ENCODE assay signal across 14 cellular contexts in genomic region chr1:28058971-28059878, GRCh38. TPM values are rescaled to one million over a fixed set of nuclear protein-coding genes. Genes with fewer than 3 reads are reported as not detected.
DNase-seq lines count a peak whose midpoint lies in the region; ATAC-seq, FAIRE-seq and TF ChIP-seq lines count a peak whose summit lies in the region.
"Had no signal": no experiment of that assay in that cellular context is flagged by ENCODE, and none has a peak within 500 bp of the region (broad histone marks: within the 10 kb centered on the region; RNA-seq: fewer than 3 reads in every experiment).

No MANE protein-coding gene starts in this region.

- peaks cover 26% of the 10 kb centered on the region for H3K36me3 Mint-ChIP-seq in activated CD4-positive, alpha-beta T cell treated with anti-CD3 and anti-CD28 coated beads, Interleukin-2, amount 10 ng/mL, durations not matched to agents 24 days and 14 days (ENCODE audit: low read depth)
- peaks cover 5% of the 10 kb centered on the region for H3K36me3 Mint-ChIP-seq in IgD-negative memory B cell
- H3K36me3 Mint-ChIP-seq in astrocyte (ENCODE audit: low read depth, unreplicated experiment), result peaks cover 2% of the 10 kb centered on the region

- intact Hi-C loops in activated CD4-positive, alpha-beta T cell treated with anti-CD3 and anti-CD28 coated beads, Interleukin-2, amount 10 ng/mL, durations not matched to agents 24 days and 14 days (cut with micrococcal nuclease), result no loop called here
- intact Hi-C loops in pancreas (cut with DNase I) (no loop called here), heart right ventricle (cut with DNase I) (no loop called here)

- H3K4me1 ChIP-seq in astrocyte (ENCODE audit: insufficient read depth, low read length) (peaks cover 3% of the 10 kb centered on the region), pancreas (peaks cover 14 to 15% (median 14%) of the 10 kb centered on the region in 3 donors), heart right ventricle (peaks cover 0 to 48% (median 10%) of the 10 kb centered on the region in 9 donors), smooth muscle cell (ENCODE audit: low read depth) (no peaks in the 10 kb centered on the region)
- H3K4me1 ChIP-seq: uterus had no signal

- H3K4me2 ChIP-seq in astrocyte (ENCODE audit: low read length) (no peak overlapping the region), smooth muscle cell (no peak overlapping the region)

- H3K9ac ChIP-seq in astrocyte (ENCODE audit: low read length) (no peak overlapping the region), smooth muscle cell (ENCODE audit: low read depth) (no peak overlapping the region)

- H3K36me3 ChIP-seq in astrocyte (ENCODE audit: insufficient read depth, low read length), result no peaks in the 10 kb centered on the region
- no peaks in the 10 kb centered on the region for H3K36me3 ChIP-seq in pancreas
- H3K36me3 ChIP-seq in heart right ventricle, result peaks cover 0 to 20% (median 0%) of the 10 kb centered on the region in 9 donors
- H3K36me3 ChIP-seq in smooth muscle cell (ENCODE audit: low read depth), result no peaks in the 10 kb centered on the region
- H3K36me3 ChIP-seq: uterus had no signal

- WGBS in pancreas, 2 donors, result 86% methylated on average over 8 of the region's 8 CpGs
- 95 to 96% methylated on average over 8 of the region's 8 CpGs for WGBS in heart right ventricle, 2 donors
- WGBS in smooth muscle cell (ENCODE audit: low lambda C conversion rate), result 97% methylated on average over 8 of the region's 8 CpGs

- peak overlapping the region; percentile 79 for H3K27ac Mint-ChIP-seq in activated CD4-positive, alpha-beta T cell treated with anti-CD3 and anti-CD28 coated beads, Interleukin-2, amount 10 ng/mL, durations not matched to agents 24 days and 14 days
- H3K27ac Mint-ChIP-seq in IgD-negative memory B cell, result peak overlapping the region in 2 of 3 donors; percentile 46 to 63
- H3K27ac Mint-ChIP-seq in astrocyte (ENCODE audit: unreplicated experiment), result no peak overlapping the region

- H3K4me3 ChIP-seq in astrocyte (ENCODE audit: insufficient read depth, low read depth, low read length), result no peak overlapping the region
- H3K4me3 ChIP-seq in pancreas, result no peak overlapping the region
- no peak overlapping the region for H3K4me3 ChIP-seq in heart right ventricle
- no peak overlapping the region for H3K4me3 ChIP-seq in smooth muscle cell
- H3K4me3 ChIP-seq: uterus had no signal

- H2AFZ ChIP-seq in astrocyte (ENCODE audit: low read depth, low read length) (no peak overlapping the region), smooth muscle cell (ENCODE audit: low read depth) (no peak overlapping the region)

- peaks cover 6% of the 10 kb centered on the region for H3K9me3 Mint-ChIP-seq in activated CD4-positive, alpha-beta T cell treated with anti-CD3 and anti-CD28 coated beads, Interleukin-2, amount 10 ng/mL, durations not matched to agents 24 days and 14 days
- no peaks in the 10 kb centered on the region for H3K9me3 Mint-ChIP-seq in IgD-negative memory B cell
- no peaks in the 10 kb centered on the region for H3K9me3 Mint-ChIP-seq in astrocyte (ENCODE audit: unreplicated experiment)

- H3K79me2 ChIP-seq in astrocyte (ENCODE audit: insufficient read depth, low read length) (peaks cover 57% of the 10 kb centered on the region), smooth muscle cell (ENCODE audit: low read depth) (peaks cover 58% of the 10 kb centered on the region)

- H3K27ac ChIP-seq in astrocyte (ENCODE audit: low read depth, low read length) (no peak overlapping the region), pancreas (no peak overlapping the region), heart right ventricle (no peak overlapping the region), smooth muscle cell (ENCODE audit: low read depth) (no peak overlapping the region)
- H3K27ac ChIP-seq: uterus had no signal

- H4K20me1 ChIP-seq in astrocyte (ENCODE audit: insufficient read depth, low read length), result peaks cover 6% of the 10 kb centered on the region
- H4K20me1 ChIP-seq in smooth muscle cell (ENCODE audit: low read depth), result peaks cover 32% of the 10 kb centered on the region

- H3K4me1 Mint-ChIP-seq in activated CD4-positive, alpha-beta T cell treated with anti-CD3 and anti-CD28 coated beads, Interleukin-2, amount 10 ng/mL, durations not matched to agents 24 days and 14 days, result peaks cover 40% of the 10 kb centered on the region
- H3K4me1 Mint-ChIP-seq in IgD-negative memory B cell (peaks cover 15 to 27% (median 26%) of the 10 kb centered on the region in 3 donors), astrocyte (ENCODE audit: low read depth, unreplicated experiment) (peaks cover 10% of the 10 kb centered on the region)

- H3K9me3 ChIP-seq in astrocyte (ENCODE audit: insufficient read depth, low read depth, low read length) (no peaks in the 10 kb centered on the region), pancreas (no peaks in the 10 kb centered on the region), heart right ventricle (no peaks in the 10 kb centered on the region), smooth muscle cell (replicated peaks; ENCODE audit: low read depth) (no peaks in the 10 kb centered on the region)
- H3K9me3 ChIP-seq: uterus had no signal

- no peaks in the 10 kb centered on the region for H3K27me3 Mint-ChIP-seq in activated CD4-positive, alpha-beta T cell treated with anti-CD3 and anti-CD28 coated beads, Interleukin-2, amount 10 ng/mL, durations not matched to agents 24 days and 14 days
- no peaks in the 10 kb centered on the region for H3K27me3 Mint-ChIP-seq in IgD-negative memory B cell
- H3K27me3 Mint-ChIP-seq in astrocyte (ENCODE audit: low read depth, unreplicated experiment), result no peaks in the 10 kb centered on the region

- no peak for DNase-seq in activated CD4-positive, alpha-beta T cell treated with anti-CD3 and anti-CD28 coated beads, Interleukin-2, amount 10 ng/mL, durations not matched to agents 24 days and 14 days
- no peak for DNase-seq in activated CD4-positive, alpha-beta T cell treated with anti-CD3 and anti-CD28 coated beads for 48 hours
- DNase-seq in astrocyte (ENCODE audit: low read depth) (no peak), pancreas (no peak), heart right ventricle (no peak), smooth muscle cell (lab: John Stamatoyannopoulos, UW; ENCODE audit: unreplicated experiment) (no peak), foreskin melanocyte (no peak)
- DNase-seq: dermis blood vessel endothelial cell, Kasumi-1, left cardiac atrium, NCI-H2171 treated with DMSO at 0.1 percent for 48 hours, uterus had no signal

- ATAC-seq in pancreas, result peak in 3 of 4 donors; percentile 26 to 40 (median 33)
- ATAC-seq in heart right ventricle, result no peak
- ATAC-seq: left cardiac atrium had no signal

- H3K27me3 ChIP-seq in astrocyte (ENCODE audit: insufficient read depth, low read length), result no peaks in the 10 kb centered on the region
- H3K27me3 ChIP-seq in pancreas, result no peaks in the 10 kb centered on the region
- H3K27me3 ChIP-seq in heart right ventricle, result no peaks in the 10 kb centered on the region
- H3K27me3 ChIP-seq in smooth muscle cell (ENCODE audit: low read depth), result no peaks in the 10 kb centered on the region
- H3K27me3 ChIP-seq: uterus had no signal

- TF ChIP-seq CTCF in astrocyte (IDR thresholded peaks at IDR 0.05; ENCODE audit: insufficient read depth, low read depth, low read length) (no peak), pancreas (IDR thresholded peaks at IDR 0.05) (no peak), heart right ventricle (IDR thresholded peaks at IDR 0.05) (no peak), smooth muscle cell (IDR thresholded peaks at IDR 0.05; ENCODE audit: borderline replicate concordance, insufficient read depth, poor library complexity, severe bottlenecking) (no peak)

- H3F3A ChIP-seq in smooth muscle cell (ENCODE audit: low read depth), result no peaks in the 10 kb centered on the region

- FAIRE-seq in astrocyte (lab: Jason Lieb, UNC) (peak; percentile 5), pancreas (lab: Jason Lieb, UNC) (no peak)
- FAIRE-seq: TTC549 had no signal

- H3K4me3 Mint-ChIP-seq in activated CD4-positive, alpha-beta T cell treated with anti-CD3 and anti-CD28 coated beads, Interleukin-2, amount 10 ng/mL, durations not matched to agents 24 days and 14 days, result peak overlapping the region; percentile 4
- H3K4me3 Mint-ChIP-seq in IgD-negative memory B cell (peak overlapping the region in 3 of 4 donors; percentile 1 to 14 (median 4)), astrocyte (ENCODE audit: unreplicated experiment) (no peak overlapping the region)

RNA-seq across cellular contexts. Expression of gene EYA3, which starts 29.2 kb away (rescaled TPM):
- total RNA-seq in activated CD4-positive, alpha-beta T cell treated with anti-CD3 and anti-CD28 coated beads, Interleukin-2, amount 10 ng/mL, durations not matched to agents 24 days and 14 days, result 32.9 and 34.7 TPM in 2 replicates
- polyA plus RNA-seq in IgD-negative memory B cell, result 5.8 TPM
- 22.1 and 23.7 TPM in 2 replicates for total RNA-seq in astrocyte
- total RNA-seq in pancreas, result 10 to 100 TPM in 2 of 6 donors, 1 to 10 TPM in 4; 6.0 to 14.6 (median 8.3) TPM
- 1 to 10 TPM; 3.4 to 4.6 TPM for polyA plus RNA-seq in pancreas
- total RNA-seq in heart right ventricle, result 10 to 100 TPM; 15.2 to 22.1 (median 17.7) TPM
- polyA plus RNA-seq in heart right ventricle, result 1 to 10 TPM; 3.6 to 9.3 TPM
- 16.6 and 17.1 TPM in 2 replicates for total RNA-seq in smooth muscle cell
- polyA plus RNA-seq in smooth muscle cell, result 3.8 and 4.8 TPM in 2 replicates

Comparison
In these comparisons a context has a peak if more than half of its experiments do, and no peak if none do; other contexts are left out.
1. ATAC-seq: peak in pancreas (3 of 4); none in heart right ventricle (0 of 8).